Comparison of ENCODE assay signal across 10 cellular contexts in the genomic region with DNA sequence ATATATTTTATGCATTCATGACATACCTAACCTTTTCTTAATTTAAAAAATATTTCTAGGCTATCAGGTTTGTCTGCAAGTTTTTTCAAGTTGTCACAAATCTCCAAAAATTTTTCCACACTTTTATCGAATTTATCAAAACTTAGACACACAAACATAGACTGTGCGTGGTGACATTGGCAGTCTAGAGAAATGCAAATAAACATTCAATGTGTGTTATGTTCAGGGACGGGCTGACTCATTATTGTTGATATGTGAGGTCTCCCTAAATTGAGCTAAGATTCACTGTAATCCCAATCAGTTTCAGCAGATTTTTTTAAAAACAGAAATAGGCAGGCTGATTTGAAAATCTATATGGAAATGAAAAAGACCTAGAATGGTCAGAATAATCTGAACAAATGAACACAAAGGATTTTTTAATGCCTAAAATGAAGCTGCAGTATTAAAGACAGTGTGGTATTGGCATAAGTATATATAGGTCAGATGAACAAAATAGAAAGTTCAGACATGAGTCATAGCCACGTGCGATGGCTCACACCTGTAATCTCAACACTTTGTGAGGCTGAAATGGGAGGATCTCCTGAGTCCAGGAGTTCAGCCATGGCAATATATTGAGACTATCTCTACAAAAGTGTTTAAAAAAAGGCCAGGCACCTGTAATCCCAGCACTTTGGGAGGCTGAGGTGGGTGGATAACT. TPM values are rescaled to one million over a fixed set of nuclear protein-coding genes. Genes with fewer than 3 reads are reported as not detected.
DNase-seq lines count a peak whose midpoint lies in the region; ATAC-seq, FAIRE-seq and TF ChIP-seq lines count a peak whose summit lies in the region.
"Had no signal": no experiment of that assay in that cellular context is flagged by ENCODE, and none has a peak within 500 bp of the region (broad histone marks: within the 10 kb centered on the region; RNA-seq: fewer than 3 reads in every experiment).

No MANE protein-coding gene starts in this region.

- intact Hi-C loops in esophagus squamous epithelium (cut with DNase I) = no loop called here
- intact Hi-C loops in esophagus muscularis mucosa (cut with DNase I) = no loop called here

- H3K9me3 Mint-ChIP-seq in activated T-helper 17 cell treated with anti-CD3 and anti-CD28 coated beads, Interleukin-2, amount 50 U/mL, for 72 hours = no peaks in the 10 kb centered on the region

- H3K27me3 Mint-ChIP-seq in activated T-helper 17 cell treated with anti-CD3 and anti-CD28 coated beads, Interleukin-2, amount 50 U/mL, for 72 hours = no peaks in the 10 kb centered on the region

- TF ChIP-seq CTCF in A549 (IDR thresholded peaks at IDR 0.05) = no peak
- no peak for TF ChIP-seq CTCF in esophagus squamous epithelium (IDR thresholded peaks at IDR 0.05)
- TF ChIP-seq CTCF in esophagus muscularis mucosa (IDR thresholded peaks at IDR 0.05) = no peak

- CTCF ChIA-PET in A549 (lab: Yijun Ruan, JAX) = no interaction called here

- H3K36me3 Mint-ChIP-seq in activated T-helper 17 cell treated with anti-CD3 and anti-CD28 coated beads, Interleukin-2, amount 50 U/mL, for 72 hours (ENCODE audit: low read depth) = no peaks in the 10 kb centered on the region

- no peak for ATAC-seq in A549
- ATAC-seq in GM19035 (IDR thresholded peaks at IDR 0.05; ENCODE audit: unreplicated experiment) = peak; percentile 92
- peak; percentile 77 for ATAC-seq in HG03045 (IDR thresholded peaks at IDR 0.05; ENCODE audit: unreplicated experiment)
- ATAC-seq in activated T-helper 17 cell treated with anti-CD3 and anti-CD28 coated beads, Interleukin-2, amount 50 U/mL, for 72 hours (replicated peaks) = peak; percentile 98
- ATAC-seq: lower lobe of right lung had no signal

- H3K4me1 ChIP-seq in A549 (peaks cover 32% of the 10 kb centered on the region), esophagus squamous epithelium (peaks cover 0 to 14% (median 5%) of the 10 kb centered on the region in 3 donors), esophagus muscularis mucosa (peaks cover 0 to 16% (median 9%) of the 10 kb centered on the region in 4 donors)
- H3K4me1 ChIP-seq: lower lobe of right lung had no signal

- H3K36me3 ChIP-seq in esophagus squamous epithelium (no peaks in the 10 kb centered on the region), esophagus muscularis mucosa (no peaks in the 10 kb centered on the region)
- H3K36me3 ChIP-seq: lower lobe of right lung had no signal

- H3K9me3 ChIP-seq in A549 = no peaks in the 10 kb centered on the region
- no peaks in the 10 kb centered on the region for H3K9me3 ChIP-seq in esophagus squamous epithelium
- H3K9me3 ChIP-seq in esophagus muscularis mucosa = no peaks in the 10 kb centered on the region
- H3K9me3 ChIP-seq: Caco-2, lower lobe of right lung had no signal

- peak overlapping the region; percentile 2 for H3K27ac Mint-ChIP-seq in activated T-helper 17 cell treated with anti-CD3 and anti-CD28 coated beads, Interleukin-2, amount 50 U/mL, for 72 hours

- peak overlapping the region; percentile 37 for H3K4me2 ChIP-seq in A549

- POLR2A ChIA-PET in A549 (lab: Yijun Ruan, JAX) = no interaction called here

- DNase-seq in A549 (ENCODE audit: low read depth in 1 of 2, low spot score in 1 of 2) (peak in 1 of 2 experiments; percentile 6), NCI-H1417 treated with DMSO at 0.1 percent for 48 hours (lab: John Stamatoyannopoulos, UW) (no peak), esophagus squamous epithelium (lab: John Stamatoyannopoulos, UW) (no peak), esophagus muscularis mucosa (ENCODE audit: extremely low spot score) (no peak), cortex of kidney (lab: John Stamatoyannopoulos, UW) (no peak)
- DNase-seq: lower lobe of right lung had no signal

- TF ChIP-seq POLR2A in A549 (IDR thresholded peaks at IDR 0.05; ENCODE audit: low read length) (no peak), esophagus squamous epithelium (IDR thresholded peaks at IDR 0.05) (no peak), esophagus muscularis mucosa (IDR thresholded peaks at IDR 0.05; ENCODE audit: low read depth) (no peak)

- FAIRE-seq in A549 (lab: Jason Lieb, UNC) = no peak

- no peaks in the 10 kb centered on the region for H3K4me1 Mint-ChIP-seq in activated T-helper 17 cell treated with anti-CD3 and anti-CD28 coated beads, Interleukin-2, amount 50 U/mL, for 72 hours

- no peak for TF ChIP-seq RAD21 in A549 (conservative IDR thresholded peaks at IDR 0.05 in 1 of 2, IDR thresholded peaks at IDR 0.05 in 1 of 2)

- no peak overlapping the region for H3K27ac ChIP-seq in A549
- no peak overlapping the region for H3K27ac ChIP-seq in esophagus squamous epithelium
- no peak overlapping the region for H3K27ac ChIP-seq in esophagus muscularis mucosa (replicated peaks in 1 of 4)
- H3K27ac ChIP-seq: lower lobe of right lung had no signal

- H3K4me3 Mint-ChIP-seq in activated T-helper 17 cell treated with anti-CD3 and anti-CD28 coated beads, Interleukin-2, amount 50 U/mL, for 72 hours = peak overlapping the region; percentile 16

- H3K27me3 ChIP-seq in esophagus squamous epithelium = no peaks in the 10 kb centered on the region
- no peaks in the 10 kb centered on the region for H3K27me3 ChIP-seq in esophagus muscularis mucosa

- H3K4me3 ChIP-seq in A549 (no peak overlapping the region), esophagus squamous epithelium (no peak overlapping the region), esophagus muscularis mucosa (no peak overlapping the region)
- H3K4me3 ChIP-seq: lower lobe of right lung had no signal

- 12% methylated on average over 5 of the region's 5 CpGs for WGBS in A549 (ENCODE audit: missing lambda C conversion rate)
- WGBS in esophagus squamous epithelium, 2 donors = 43 to 45% methylated on average over 5 of the region's 5 CpGs
- 58% methylated on average over 5 of the region's 5 CpGs for WGBS in esophagus muscularis mucosa

- TF ChIP-seq EP300 in A549 (IDR thresholded peaks at IDR 0.05) = no peak
- TF ChIP-seq EP300 in esophagus muscularis mucosa (IDR thresholded peaks at IDR 0.05) = no peak

TF ChIP-seq in A549, 52 proteins besides CTCF, POLR2A, EP300 and RAD21:
- no peak for TF ChIP-seq PHF8 (IDR thresholded peaks at IDR 0.05; ENCODE audit: borderline replicate concordance, low read depth)
- TF ChIP-seq GATA3 (IDR thresholded peaks at IDR 0.05; ENCODE audit: borderline replicate concordance) = no peak
- no peak for TF ChIP-seq TFCP2L1 (CRISPR knock-in tag; IDR thresholded peaks at IDR 0.05)
- TF ChIP-seq MAX (IDR thresholded peaks at IDR 0.05) = no peak
- TF ChIP-seq ZC3H11A (IDR thresholded peaks at IDR 0.05) = no peak
- TF ChIP-seq FOSL2 (IDR thresholded peaks at IDR 0.05) = no peak
- peak; percentile 44; the same call in 1 of the 2 replicates for TF ChIP-seq FOSL2 (CRISPR knock-in tag; IDR thresholded peaks at IDR 0.05)
- no peak for TF ChIP-seq KDM1A (IDR thresholded peaks at IDR 0.05; ENCODE audit: low read depth)
- no peak for TF ChIP-seq FOXS1 (CRISPR knock-in tag; IDR thresholded peaks at IDR 0.05)
- TF ChIP-seq POLR2AphosphoS2 (conservative IDR thresholded peaks at IDR 0.05; ENCODE audit: low read length) = no peak
- TF ChIP-seq HEYL (CRISPR knock-in tag; IDR thresholded peaks at IDR 0.05) = no peak
- TF ChIP-seq BHLHE40 (IDR thresholded peaks at IDR 0.05; ENCODE audit: low read depth, low read length) = peak; percentile 22; the same call in 1 of the 2 replicates

RNA-seq across cellular contexts. Expression of gene BLTP3A, which starts 19.2 kb away (rescaled TPM):
- polyA plus RNA-seq in A549 (2011; rRNA removed) = 15.0 and 15.7 TPM in 2 replicates
- polyA plus RNA-seq in A549 (2012; cell fraction: cytosol; rRNA removed) = 3.2 and 4.4 TPM in 2 replicates
- polyA plus RNA-seq in A549 (2012; cell fraction: nucleus; rRNA removed) = 3.2 and 3.4 TPM in 2 replicates
- 4.2 to 4.9 TPM (median 4.3 TPM) in 3 replicates for polyA plus RNA-seq in A549 (2017; fragmentation: RNase III; extraction: RNeasy Plus Mini Kit Qiagen cat#74134 plus additional on column Dnase treatment)
- 35.8 and 38.5 TPM in 2 replicates for polyA minus RNA-seq in A549 (2011; rRNA and poly(A)+ RNA removed)
- 10 to 100 TPM in 1 of 2 donors, 1 to 10 TPM in 1; 8.7 to 11.5 TPM for total RNA-seq in activated T-helper 17 cell treated with anti-CD3 and anti-CD28 coated beads, Interleukin-2, amount 50 U/mL, for 72 hours
- total RNA-seq in esophagus squamous epithelium = 1 to 10 TPM; 7.0 to 8.2 (median 7.5) TPM
- total RNA-seq in esophagus muscularis mucosa = 10 to 100 TPM in 2 of 4 donors, 1 to 10 TPM in 2; 7.5 to 13.1 (median 9.8) TPM

RNA-seq across cellular contexts. Expression of gene SNRPC, which starts 53.8 kb away (rescaled TPM):
- polyA plus RNA-seq in A549 (2011; rRNA removed) = 200 and 204 TPM in 2 replicates
- 289 and 297 TPM in 2 replicates for polyA plus RNA-seq in A549 (2012; cell fraction: cytosol; rRNA removed)
- 233 and 305 TPM in 2 replicates for polyA plus RNA-seq in A549 (2012; cell fraction: nucleus; rRNA removed)
- polyA plus RNA-seq in A549 (2017; fragmentation: RNase III; extraction: RNeasy Plus Mini Kit Qiagen cat#74134 plus additional on column Dnase treatment) = 199 to 218 TPM (median 201 TPM) in 3 replicates
- polyA minus RNA-seq in A549 (2011; rRNA and poly(A)+ RNA removed) = 30.9 and 47.6 TPM in 2 replicates
- 100 to 1,000 TPM in 1 of 2 donors, 10 to 100 TPM in 1; 97.3 to 169 TPM for total RNA-seq in activated T-helper 17 cell treated with anti-CD3 and anti-CD28 coated beads, Interleukin-2, amount 50 U/mL, for 72 hours
- 10 to 100 TPM; 38.9 to 69.3 (median 62.5) TPM for total RNA-seq in esophagus squamous epithelium
- total RNA-seq in esophagus muscularis mucosa = 10 to 100 TPM; 46.6 to 72.5 (median 58.4) TPM

Comparison
In these comparisons a context has a peak if more than half of its experiments do, and no peak if none do; other contexts are left out.
1. ATAC-seq: peak in GM19035 (single experiment), HG03045 (single experiment) and activated T-helper 17 cell treated with anti-CD3 and anti-CD28 coated beads, Interleukin-2, amount 50 U/mL, for 72 hours (single experiment); none in A549 (0 of 2).